In the genomic region with DNA sequence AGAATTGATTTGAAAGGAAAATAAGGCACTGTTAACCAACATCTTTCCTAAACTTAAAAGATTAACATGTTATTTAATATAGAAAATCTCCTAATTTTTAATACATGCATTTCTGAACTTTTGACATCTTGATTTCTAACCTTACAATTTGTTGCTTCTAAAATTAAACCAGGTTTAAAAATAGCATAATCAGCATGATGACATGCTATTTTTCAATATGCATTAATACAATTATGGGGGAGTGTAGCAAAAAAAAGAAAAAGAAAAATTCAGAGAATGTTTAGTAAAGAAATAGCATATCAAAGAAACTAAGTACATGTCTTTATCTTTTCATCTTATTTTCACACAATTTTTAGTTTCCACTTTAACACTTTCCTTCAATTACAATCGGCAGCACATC, we compare ENCODE assay signal across 22 cellular contexts.
"Had no signal": no experiment of that assay in that cellular context is flagged by ENCODE, and none has a peak within 500 bp of the region (broad histone marks: within the 10 kb centered on the region; RNA-seq: fewer than 3 reads in every experiment).

No MANE protein-coding gene starts in this region.

- H3K4me1 ChIP-seq: colonic mucosa, foreskin keratinocyte, left lung, lower lobe of right lung had no signal

- H3K36me3 ChIP-seq: colonic mucosa, esophagus muscularis mucosa, gastrocnemius medialis, heart right ventricle, left lung, lower lobe of right lung had no signal

- DNase-seq: colonic mucosa; cortex of kidney; effector CD4-positive, alpha-beta T cell; effector memory CD4-positive, alpha-beta T cell; foreskin keratinocyte; gastrocnemius medialis; glutamatergic neuron; head of caudate nucleus; heart right ventricle; hippocampal formation; left cardiac atrium; left lung; left ventricle myocardium superior; lower lobe of right lung; mesenchymal stem cell; mucosa of descending colon; naive B cell; naive thymus-derived CD8-positive, alpha-beta T cell had no signal

- H3K9me3 ChIP-seq: colonic mucosa, esophagus muscularis mucosa, gastrocnemius medialis, heart right ventricle, left lung, lower lobe of right lung, mucosa of descending colon had no signal

- H3K27ac ChIP-seq: colonic mucosa, esophagus muscularis mucosa, foreskin keratinocyte, gastrocnemius medialis, left lung, lower lobe of right lung had no signal

- ATAC-seq: foreskin keratinocyte; gastrocnemius medialis; left lung; lower lobe of right lung; mucosa of descending colon; naive thymus-derived CD8-positive, alpha-beta T cell had no signal

- H3K4me3 ChIP-seq: colonic mucosa, esophagus muscularis mucosa, gastrocnemius medialis, heart right ventricle, left lung, lower lobe of right lung, mucosa of descending colon had no signal

- FAIRE-seq: endothelial cell of umbilical vein, islet of Langerhans, keratinocyte had no signal

- H3K27me3 ChIP-seq: colonic mucosa, esophagus muscularis mucosa, foreskin keratinocyte, gastrocnemius medialis, heart right ventricle, left lung had no signal
